In the genomic region with DNA sequence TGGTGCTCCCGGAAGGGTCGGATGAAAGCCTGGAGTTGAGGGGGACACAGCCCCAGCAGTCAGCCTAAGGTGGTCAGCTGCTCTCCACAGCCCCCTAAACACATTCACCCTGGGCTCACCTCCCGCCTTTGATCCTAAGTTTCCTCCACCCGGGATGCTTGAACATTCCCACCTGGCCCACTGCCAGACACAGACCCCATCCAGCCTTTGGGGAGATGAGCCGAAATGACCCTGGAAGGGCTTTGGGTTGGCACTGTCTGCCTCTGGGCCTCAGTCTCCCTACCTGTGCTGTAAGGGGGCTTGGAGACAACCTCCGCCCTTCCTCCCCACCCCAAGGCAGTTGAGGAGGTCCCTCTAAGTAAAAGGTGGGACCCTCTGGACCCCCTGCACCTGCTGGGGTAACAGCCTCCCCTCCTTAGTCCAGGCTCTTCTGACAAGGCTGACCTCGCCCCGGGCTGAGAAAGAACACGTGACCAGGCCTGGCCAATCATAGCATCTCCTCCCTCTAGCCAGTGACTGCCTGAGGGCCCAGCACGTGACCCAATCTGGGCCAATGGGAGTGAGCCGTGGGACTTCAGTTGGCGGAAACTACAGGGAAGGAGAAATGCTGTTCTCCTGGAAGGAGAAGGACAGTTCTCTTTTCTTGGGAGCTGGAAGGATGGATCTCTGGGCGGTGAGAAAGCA, we compare ENCODE assay signal across 1 cellular context.
TF ChIP-seq lines count a peak whose summit lies in the region.

No MANE protein-coding gene starts in this region.

TF ChIP-seq in HEK293, 187 proteins besides CTCF, POLR2A, EP300 and RAD21:
- TF ChIP-seq ZFHX2 (tag by site-specific recombination; conservative IDR thresholded peaks at IDR 0.05) (no peak), SP2 (tag by site-specific recombination; IDR thresholded peaks at IDR 0.05) (peak; percentile 9; the same call in 1 of the 2 replicates), ZNF660 (tag by site-specific recombination; IDR thresholded peaks at IDR 0.05) (no peak), ZSCAN5A (tag by site-specific recombination; IDR thresholded peaks at IDR 0.05) (no peak), ZNF24 (tag by site-specific recombination; IDR thresholded peaks at IDR 0.05) (no peak), ZBTB7A (tag by site-specific recombination; IDR thresholded peaks at IDR 0.05; ENCODE audit: low read depth) (no peak), ZNF624 (tag by site-specific recombination; IDR thresholded peaks at IDR 0.05) (no peak), ZNF792 (tag by site-specific recombination; IDR thresholded peaks at IDR 0.05) (no peak), ZNF184 (tag by site-specific recombination; IDR thresholded peaks at IDR 0.05) (no peak), ZNF341 (tag by site-specific recombination; IDR thresholded peaks at IDR 0.05; ENCODE audit: low read depth) (peak; percentile 86), ZNF133 (tag by site-specific recombination; IDR thresholded peaks at IDR 0.05) (no peak), ZNF596 (tag by site-specific recombination; IDR thresholded peaks at IDR 0.05) (no peak)
TF ChIP-seq in HEK293: peak in this region for 2.
